Comparison of ENCODE assay signal across 25 cellular contexts in the genomic region with DNA sequence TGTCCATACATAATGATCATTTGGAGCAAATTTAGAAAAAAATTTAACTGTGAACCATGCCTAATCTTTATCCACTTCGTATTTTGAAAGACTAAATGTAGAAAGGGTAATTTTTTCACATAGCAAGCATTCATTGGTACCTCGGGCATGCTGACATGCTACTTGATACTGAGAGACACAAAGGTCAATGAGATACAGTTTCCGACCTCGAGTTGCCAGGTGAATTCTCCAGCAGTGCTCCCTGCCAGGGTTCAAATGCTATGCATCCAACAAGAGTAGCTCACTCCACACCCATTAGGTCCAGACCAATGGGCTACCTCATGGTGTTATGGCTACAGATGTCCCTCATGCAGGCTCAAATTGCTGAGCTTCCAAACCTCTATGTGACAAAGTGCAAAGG.
"Had no signal": no experiment of that assay in that cellular context is flagged by ENCODE, and none has a peak within 500 bp of the region (broad histone marks: within the 10 kb centered on the region; RNA-seq: fewer than 3 reads in every experiment).

No MANE protein-coding gene starts in this region.

- H3K4me2 ChIP-seq: KMS-11, SK-N-SH had no signal

- ATAC-seq: HepG2, K562, Panc1, PC-3 had no signal

- H3K9me3 ChIP-seq: SJSA1, SK-N-SH had no signal

- H3K9ac ChIP-seq: KMS-11, SK-N-SH had no signal

- H3K4me3 ChIP-seq: K562, SJSA1 had no signal

- H3K27me3 ChIP-seq: SJSA1 had no signal

- H3K27ac ChIP-seq: KMS-11, RWPE1, SJSA1 had no signal

- FAIRE-seq: HepG2, K562 had no signal

- DNase-seq: Kasumi-1; MM.1S; NCI-H1092 treated with DMSO at 0.1 percent for 48 hours; NCI-H1436; NCI-H187; NCI-H2029; NCI-H2081 treated with DMSO at 0.1 percent for 48 hours; NCI-H2171; NCI-H446; NCI-H510A; NCI-H524 treated with DMSO at 0.1 percent for 48 hours; NCI-H69; NCI-H774; NK-92 treated with Interleukin-12 subunit alpha and Interleukin-12 subunit beta, amount 100 ng/mL, for 24 hours; PC-3; SIG-M5; SK-N-SH; SW 1271 had no signal

- H3K27ac Mint-ChIP-seq: IgD-negative memory B cell had no signal

- H3K4me1 ChIP-seq: SJSA1 had no signal

- H3K4me1 Mint-ChIP-seq: IgD-negative memory B cell had no signal

- H3K4me3 Mint-ChIP-seq: IgD-negative memory B cell had no signal

- H3K36me3 ChIP-seq: SJSA1 had no signal

- H3K36me3 Mint-ChIP-seq: IgD-negative memory B cell had no signal
